9 cellular contexts compared by ENCODE assay signal in the genomic region with DNA sequence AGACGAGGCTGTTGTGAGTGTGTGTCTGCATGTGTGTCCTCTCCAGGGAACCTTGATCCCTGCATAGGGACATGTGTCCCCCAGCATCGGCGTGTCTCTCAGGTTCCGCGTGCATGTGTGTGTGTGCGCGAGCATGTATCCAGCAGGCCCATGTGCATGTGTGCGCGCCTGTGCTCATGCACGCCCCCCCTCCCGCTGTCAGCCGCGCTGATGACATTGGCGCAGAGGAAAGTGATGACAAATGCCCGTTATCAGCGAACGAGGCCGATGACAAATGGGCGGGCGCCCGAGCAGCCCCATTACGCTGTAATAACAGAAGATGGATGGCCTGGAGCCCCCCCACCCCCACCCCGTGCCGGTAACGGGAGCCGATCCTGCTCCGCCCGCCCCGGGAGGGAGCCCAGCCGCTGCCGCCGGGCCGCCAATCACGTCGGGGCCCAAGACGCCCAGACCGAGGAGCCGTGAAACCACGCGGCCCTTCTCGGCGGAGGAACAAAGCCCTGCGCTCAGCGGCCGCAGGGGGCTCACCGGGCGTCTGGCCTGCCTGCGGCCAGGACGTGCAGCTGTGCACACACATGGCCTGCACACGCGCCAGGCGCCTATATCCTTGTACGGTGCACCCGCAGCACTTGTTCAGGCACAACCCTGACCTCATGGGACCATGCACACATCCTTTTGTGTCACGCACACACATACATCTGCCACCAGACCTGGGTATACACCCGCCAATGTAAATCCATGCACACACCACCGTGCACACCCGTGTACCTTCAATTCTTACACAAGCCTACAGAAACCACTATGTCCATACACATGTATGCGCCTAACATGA. TPM values are rescaled to one million over a fixed set of nuclear protein-coding genes. Genes with fewer than 3 reads are reported as not detected.
DNase-seq lines count a peak whose midpoint lies in the region; ATAC-seq and TF ChIP-seq lines count a peak whose summit lies in the region.
"Had no signal": no experiment of that assay in that cellular context is flagged by ENCODE, and none has a peak within 500 bp of the region (broad histone marks: within the 10 kb centered on the region; RNA-seq: fewer than 3 reads in every experiment).

No MANE protein-coding gene starts in this region.

- no peak overlapping the region for H4K91ac ChIP-seq in H9 (ENCODE audit: insufficient read length, low read depth, low read length)

- H3K4me1 Mint-ChIP-seq in H9: peaks cover 24 to 28% of the 10 kb centered on the region in 2 experiments

- no CpG with 5 or more reads among the region's 59 CpGs for WGBS in H9 (ENCODE audit: extremely low coverage, insufficient read length, low lambda C conversion rate)

- H2BK120ac ChIP-seq in H9 (ENCODE audit: low read depth, low read length, poor library complexity, severe bottlenecking): no peak overlapping the region

- DNase-seq in BJ (ENCODE audit: low read depth) (no peak), H9 (peak; percentile 60), astrocyte of the cerebellum (ENCODE audit: low read depth) (no peak), mesenteric fat pad (ENCODE audit: low spot score) (peak; percentile 87), HK-2 (ENCODE audit: unreplicated experiment) (no peak), T-helper 9 cell (no peak), dedifferentiated amniotic fluid mesenchymal stem cell (ENCODE audit: extremely low spot score) (no peak)

- H3K14ac ChIP-seq in H9 (ENCODE audit: insufficient read depth, low read length): no peak overlapping the region

- H3K27me3 ChIP-seq in BJ (ENCODE audit: control insufficient read depth, insufficient read depth, low read length) (peaks cover 31% of the 10 kb centered on the region), H9 (ENCODE audit: insufficient read depth, low read length) (peaks cover 8% of the 10 kb centered on the region; the same call in 1 of the 2 replicates)

- H3K79me2 ChIP-seq in H9 (ENCODE audit: insufficient read depth, low read length): no peaks in the 10 kb centered on the region

- no peak overlapping the region for H2BK12ac ChIP-seq in H9 (ENCODE audit: insufficient read length, low read depth, low read length)

- no peak overlapping the region for H2BK20ac ChIP-seq in H9 (ENCODE audit: low read depth, low read length, poor library complexity, severe bottlenecking)

- H2AK5ac ChIP-seq in H9 (ENCODE audit: insufficient read length, low read length): no peak overlapping the region

- no peaks in the 10 kb centered on the region; a peak in 1 of 5 replicates for H3K9me3 Mint-ChIP-seq in H9

- peak overlapping the region; percentile 0 for H3K4me2 ChIP-seq in H9 (ENCODE audit: insufficient read depth, insufficient read length, low read length)

- no peak overlapping the region for H4K5ac ChIP-seq in H9 (ENCODE audit: insufficient read length, low read depth, low read length)

- peak overlapping the region in 1 of 2 experiments; percentile 41; a peak in 2 of 5 replicates for H3K4me3 Mint-ChIP-seq in H9

- no peak overlapping the region for H3K9ac ChIP-seq in H9 (ENCODE audit: extremely low read depth, insufficient read length, low read length)

- H3K23me2 ChIP-seq in H9 (ENCODE audit: insufficient read length, low read depth, low read length, poor library complexity, severe bottlenecking): peaks cover 16% of the 10 kb centered on the region

- H3K4ac ChIP-seq in H9 (ENCODE audit: low read depth, low read length): no peak overlapping the region

- CTCF ChIA-PET in BJ (lab: Yijun Ruan, JAX): interaction anchor here (0.6 to 7.8 kb wide), 2 partner anchors 42 to 354 kb away, joined by 3 to 115 read pairs; no protein-coding TSS in a partner anchor

- H3K27me3 Mint-ChIP-seq in H9 (ENCODE audit: low read depth): peaks cover 83% of the 10 kb centered on the region

- 0 out of 2 replicates have a peak overlapping the region, but pooled peaks have one; percentile 17 for H3K4me3 ChIP-seq in BJ (ENCODE audit: low read depth, low read length)
- peak overlapping the region; percentile 14 for H3K4me3 ChIP-seq in astrocyte of the cerebellum (ENCODE audit: low read depth, low read length)
- H3K4me3 ChIP-seq: SK-N-MC had no signal

- H4K20me1 ChIP-seq in H9 (ENCODE audit: control insufficient read depth, insufficient read depth, insufficient read length): no peaks in the 10 kb centered on the region

- H3K79me1 ChIP-seq in H9 (ENCODE audit: insufficient read depth, low read depth, low read length, poor library complexity, severe bottlenecking): no peaks in the 10 kb centered on the region

- H3K27ac ChIP-seq in H9 (ENCODE audit: insufficient read length, low read depth, low read length): no peak overlapping the region
- H3K27ac ChIP-seq: SK-N-MC had no signal

- H2AFZ ChIP-seq in H9 (ENCODE audit: low read length): no peak overlapping the region

- no peak overlapping the region for H3K23ac ChIP-seq in H9 (ENCODE audit: insufficient read length, low read depth, low read length)

- POLR2A ChIA-PET in BJ (lab: Charles Lee): no interaction called here

- no peaks in the 10 kb centered on the region for H3K4me1 ChIP-seq in H9 (ENCODE audit: insufficient read depth, low read length)

- no peak overlapping the region for H3K18ac ChIP-seq in H9 (ENCODE audit: insufficient read length, low read depth, low read length)

- in situ Hi-C loops in astrocyte of the cerebellum (cut with HindIII; ENCODE audit: low sequenced_read_pairs): no loop called here

- no peak overlapping the region for H4K8ac ChIP-seq in H9 (replicated peaks; ENCODE audit: insufficient read length, low read depth, low read length)

- H3K9me3 ChIP-seq in H9 (ENCODE audit: control insufficient read depth, low read depth, low read length): no peaks in the 10 kb centered on the region

- no peak overlapping the region for H3T11ph ChIP-seq in H9 (ENCODE audit: low read length)

- no peak overlapping the region for H2BK5ac ChIP-seq in H9 (ENCODE audit: insufficient read length, low read length)

- TF ChIP-seq CTCF in BJ (IDR thresholded peaks at IDR 0.05; ENCODE audit: insufficient read depth, low read depth, low read length) (0 out of 2 replicates have a peak, but pooled peaks have one; percentile 11), H9 (conservative IDR thresholded peaks at IDR 0.05) (no peak), astrocyte of the cerebellum (IDR thresholded peaks at IDR 0.05; ENCODE audit: low read depth, low read length, missing control alignments) (peak; percentile 4)

- H2BK15ac ChIP-seq in H9 (ENCODE audit: low read depth, low read length): no peak overlapping the region

- H3K36me3 Mint-ChIP-seq in H9 (ENCODE audit: insufficient read depth in 1 of 3, low read depth in 3 of 3): no peaks in the 10 kb centered on the region; a peak in 1 of 7 replicates

- H3K36me3 ChIP-seq in BJ (ENCODE audit: control insufficient read depth, insufficient read depth, low read length): no peaks in the 10 kb centered on the region

- peak overlapping the region in 1 of 3 experiments; percentile 7; a peak in 2 of 7 replicates for H3K27ac Mint-ChIP-seq in H9

- no peak overlapping the region for H3K56ac ChIP-seq in H9 (ENCODE audit: insufficient read length, low read depth, low read length)

- no peak for ATAC-seq in GM21576 (IDR thresholded peaks at IDR 0.05; ENCODE audit: unreplicated experiment)

RNA-seq across cellular contexts. Expression of a gene that starts 21.5 kb away (rescaled TPM):
- 18.8 and 31.3 TPM in 2 replicates for polyA plus RNA-seq in BJ (2011; rRNA removed)
- polyA minus RNA-seq in BJ (2011; rRNA and poly(A)+ RNA removed): 29.0 and 53.3 TPM in 2 replicates
- total RNA-seq in H9 (2021): 30.4 and 30.8 TPM in 2 replicates
- 15.5 TPM for total RNA-seq in mesenteric fat pad

RNA-seq across cellular contexts. Expression of a gene that starts 21.6 kb away (rescaled TPM):
- polyA plus RNA-seq in BJ (2011; rRNA removed): 46.4 and 51.9 TPM in 2 replicates
- polyA minus RNA-seq in BJ (2011; rRNA and poly(A)+ RNA removed): 7.7 and 13.1 TPM in 2 replicates
- total RNA-seq in H9 (2021) (20.7 and 21.8 TPM in 2 replicates), mesenteric fat pad (5.2 TPM)

Comparison
In these comparisons a context has a peak if more than half of its experiments do, and no peak if none do; other contexts are left out.
1. DNase-seq: peak in H9 (single experiment) and mesenteric fat pad (single experiment); none in BJ (single experiment), astrocyte of the cerebellum (single experiment), HK-2 (single experiment), T-helper 9 cell (single experiment) and dedifferentiated amniotic fluid mesenchymal stem cell (single experiment).